ENCODE assay signal across 2 cellular contexts in the genomic region with DNA sequence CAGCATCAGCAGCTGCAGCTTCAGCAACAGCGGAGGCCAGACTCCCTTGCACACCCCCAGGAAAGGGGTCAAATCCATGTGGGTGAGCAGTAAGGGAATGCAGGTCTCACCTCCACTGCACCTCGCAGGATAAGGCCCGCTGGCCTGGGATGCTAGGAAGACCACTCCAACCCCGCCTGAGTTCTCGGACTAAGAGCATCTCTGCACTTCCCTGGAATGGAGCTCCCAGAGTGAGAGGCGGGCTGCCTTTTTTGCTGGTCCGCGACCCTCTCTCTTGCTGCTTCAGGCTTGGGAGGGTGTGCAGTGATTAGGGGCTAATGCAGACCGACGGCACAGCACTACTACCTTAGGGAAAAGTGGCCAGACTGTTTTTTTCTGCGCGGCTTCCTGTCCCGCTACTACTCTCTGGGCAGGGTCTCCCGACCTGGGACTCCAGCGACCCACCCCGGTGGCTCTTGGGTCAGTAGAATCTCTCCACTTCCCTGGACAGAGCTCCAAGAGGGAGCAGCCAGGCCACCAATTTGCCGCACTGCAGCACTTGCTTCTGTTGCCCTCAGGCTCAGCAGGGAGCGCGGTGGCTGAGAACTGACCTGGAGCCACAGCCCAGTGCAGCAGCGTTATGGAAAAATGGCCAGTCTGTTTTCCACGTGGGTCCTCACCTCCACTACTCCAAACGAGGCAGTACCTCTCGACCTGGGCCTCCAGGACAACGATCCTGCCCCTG.
TF ChIP-seq lines count a peak whose summit lies in the region.

No MANE protein-coding gene starts in this region.

TF ChIP-seq in GM23338, 12 proteins besides CTCF, POLR2A, EP300 and RAD21:
- TF ChIP-seq ZNF114 (CRISPR knock-in tag; IDR thresholded peaks at IDR 0.05) (no peak), CREB1 (CRISPR knock-in tag; IDR thresholded peaks at IDR 0.05; ENCODE audit: low read depth) (no peak), ETS1 (IDR thresholded peaks at IDR 0.05) (no peak), NANOG (IDR thresholded peaks at IDR 0.05; ENCODE audit: borderline replicate concordance) (no peak), EZH2 (IDR thresholded peaks at IDR 0.05; ENCODE audit: low read depth, unreplicated experiment) (no peak), STAT1 (IDR thresholded peaks at IDR 0.05; ENCODE audit: unreplicated experiment) (no peak), POLR2AphosphoS5 (IDR thresholded peaks at IDR 0.05; ENCODE audit: low read depth) (no peak), JUNB (IDR thresholded peaks at IDR 0.05; ENCODE audit: unreplicated experiment) (no peak), EZH2phosphoT487 (IDR thresholded peaks at IDR 0.05; ENCODE audit: unreplicated experiment) (no peak), ZNF331 (CRISPR knock-in tag; IDR thresholded peaks at IDR 0.05; ENCODE audit: low read depth) (no peak)

TF ChIP-seq in WTC11, 78 proteins besides CTCF, POLR2A, EP300 and RAD21:
- TF ChIP-seq, protein P1, sequence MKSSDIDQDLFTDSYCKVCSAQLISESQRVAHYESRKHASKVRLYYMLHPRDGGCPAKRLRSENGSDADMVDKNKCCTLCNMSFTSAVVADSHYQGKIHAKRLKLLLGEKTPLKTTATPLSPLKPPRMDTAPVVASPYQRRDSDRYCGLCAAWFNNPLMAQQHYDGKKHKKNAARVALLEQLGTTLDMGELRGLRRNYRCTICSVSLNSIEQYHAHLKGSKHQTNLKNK (CRISPR knock-in tag; IDR thresholded peaks at IDR 0.05), result no peak
- TF ChIP-seq, protein P2, sequence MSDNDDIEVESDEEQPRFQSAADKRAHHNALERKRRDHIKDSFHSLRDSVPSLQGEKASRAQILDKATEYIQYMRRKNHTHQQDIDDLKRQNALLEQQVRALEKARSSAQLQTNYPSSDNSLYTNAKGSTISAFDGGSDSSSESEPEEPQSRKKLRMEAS (CRISPR knock-in tag; IDR thresholded peaks at IDR 0.05), result no peak
- no peak for TF ChIP-seq GRHL2 (CRISPR knock-in tag; IDR thresholded peaks at IDR 0.05; ENCODE audit: insufficient replicate concordance, severe bottlenecking)
- no peak for TF ChIP-seq ERG (CRISPR knock-in tag; IDR thresholded peaks at IDR 0.05)
- TF ChIP-seq TCF7 (CRISPR knock-in tag; IDR thresholded peaks at IDR 0.05; ENCODE audit: low read depth), result no peak
- TF ChIP-seq ZNF416 (CRISPR knock-in tag; IDR thresholded peaks at IDR 0.05), result no peak
- no peak for TF ChIP-seq NFE2L1 (CRISPR knock-in tag; IDR thresholded peaks at IDR 0.05)
- TF ChIP-seq ZNF425 (CRISPR knock-in tag; conservative IDR thresholded peaks at IDR 0.05), result no peak
- no peak for TF ChIP-seq ZNF423 (CRISPR knock-in tag; IDR thresholded peaks at IDR 0.05)
- TF ChIP-seq, protein P3, sequence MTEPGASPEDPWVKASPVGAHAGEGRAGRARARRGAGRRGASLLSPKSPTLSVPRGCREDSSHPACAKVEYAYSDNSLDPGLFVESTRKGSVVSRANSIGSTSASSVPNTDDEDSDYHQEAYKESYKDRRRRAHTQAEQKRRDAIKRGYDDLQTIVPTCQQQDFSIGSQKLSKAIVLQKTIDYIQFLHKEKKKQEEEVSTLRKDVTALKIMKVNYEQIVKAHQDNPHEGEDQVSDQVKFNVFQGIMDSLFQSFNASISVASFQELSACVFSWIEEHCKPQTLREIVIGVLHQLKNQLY (CRISPR knock-in tag; IDR thresholded peaks at IDR 0.05), result no peak
- TF ChIP-seq IRF1 (CRISPR knock-in tag; IDR thresholded peaks at IDR 0.05), result no peak
